In the genomic region with DNA sequence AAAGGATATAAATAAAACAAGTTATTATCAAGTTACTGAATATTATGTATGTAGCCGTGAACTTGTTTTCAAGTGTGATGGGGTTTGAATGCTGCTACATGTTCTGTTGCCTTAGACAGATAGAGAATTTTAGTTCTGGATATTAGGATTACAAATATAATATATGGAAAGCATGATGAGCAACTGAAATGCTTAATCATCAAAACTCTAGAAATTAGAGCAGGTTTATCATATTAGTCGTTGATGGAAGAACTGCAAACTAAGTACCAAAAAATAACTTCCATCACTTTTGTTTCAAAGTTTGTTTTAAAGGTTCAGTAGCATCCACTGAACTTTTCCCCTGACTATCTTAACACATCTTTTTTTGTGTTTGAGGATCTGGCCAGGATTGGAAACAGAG, we compare ENCODE assay signal across 25 cellular contexts. TPM values are rescaled to one million over a fixed set of nuclear protein-coding genes. Genes with fewer than 3 reads are reported as not detected.
"Had no signal": no experiment of that assay in that cellular context is flagged by ENCODE, and none has a peak within 500 bp of the region (broad histone marks: within the 10 kb centered on the region; RNA-seq: fewer than 3 reads in every experiment).

No MANE protein-coding gene starts in this region.

- H3K27ac Mint-ChIP-seq: activated naive CD4-positive, alpha-beta T cell treated with anti-CD3 and anti-CD28 coated beads, Interleukin-2, amount 50 U/mL, for 72 hours; activated T-cell treated with anti-CD3 and anti-CD28 coated beads, Interleukin-2, amount 50 U/mL, for 24 hours; activated T-helper 17 cell treated with anti-CD3 and anti-CD28 coated beads, Interleukin-2, amount 50 U/mL, for 72 hours; natural killer cell; stimulated activated effector memory CD8-positive, alpha-beta T cell treated with anti-CD3 and anti-CD28 coated beads, Interleukin-12 subunit alpha, Interleukin-12 subunit beta, amount 100 ng/mL, for 72 hours had no signal

- H3K9me3 Mint-ChIP-seq: natural killer cell had no signal

- H3K36me3 ChIP-seq: brain microvascular endothelial cell, pancreas, stomach, suprapubic skin had no signal

- H3K4me3 Mint-ChIP-seq: activated T-cell treated with anti-CD3 and anti-CD28 coated beads, Interleukin-2, amount 50 U/mL, for 24 hours; activated T-helper 17 cell treated with anti-CD3 and anti-CD28 coated beads, Interleukin-2, amount 50 U/mL, for 72 hours; natural killer cell; stimulated activated effector memory CD8-positive, alpha-beta T cell treated with anti-CD3 and anti-CD28 coated beads, Interleukin-12 subunit alpha, Interleukin-12 subunit beta, amount 100 ng/mL, for 72 hours had no signal

- DNase-seq: activated CD4-positive, alpha-beta T cell treated with anti-CD3 and anti-CD28 coated beads, Interleukin-2, amount 50 U/mL, for 4 hours; activated CD8-positive, alpha-beta memory T cell treated with anti-CD3 and anti-CD28 coated beads for 24 hours; activated CD8-positive, alpha-beta memory T cell treated with anti-CD3 and anti-CD28 coated beads, Interleukin-2, amount 50 U/mL, for 4 hours; activated T-cell treated with anti-CD3 and anti-CD28 coated beads, Interleukin-2, amount 50 U/mL, for 24 hours; aorta; brain microvascular endothelial cell; caudate nucleus; effector CD8-positive, alpha-beta T cell; foreskin keratinocyte; kidney; natural killer cell; pancreas; psoas muscle; right cardiac atrium; stimulated activated CD4-positive, alpha-beta T cell treated with anti-CD3 and anti-CD28 coated beads, Interleukin-2, amount 100 ng/mL, for 24 hours; stomach; T-helper 9 cell; trophoblast cell had no signal

- H3K4me1 ChIP-seq: pancreas, psoas muscle, suprapubic skin had no signal

- H3K27ac ChIP-seq: brain microvascular endothelial cell, foreskin keratinocyte, pancreas, psoas muscle, suprapubic skin had no signal

- H3K27me3 ChIP-seq: brain microvascular endothelial cell, foreskin keratinocyte, pancreas, stomach, suprapubic skin had no signal

- H3K9me3 ChIP-seq: pancreas, psoas muscle had no signal

- ATAC-seq: activated naive CD4-positive, alpha-beta T cell treated with anti-CD3 and anti-CD28 coated beads, Interleukin-2, amount 50 U/mL, for 72 hours; activated T-helper 17 cell treated with anti-CD3 and anti-CD28 coated beads, Interleukin-2, amount 50 U/mL, for 72 hours; foreskin keratinocyte; left lobe of liver; natural killer cell; pancreas; psoas muscle; right cardiac atrium; stimulated activated effector memory CD8-positive, alpha-beta T cell treated with anti-CD3 and anti-CD28 coated beads, Interleukin-12 subunit alpha, Interleukin-12 subunit beta, amount 100 ng/mL, for 72 hours had no signal

- H3K36me3 Mint-ChIP-seq: activated naive CD4-positive, alpha-beta T cell treated with anti-CD3 and anti-CD28 coated beads, Interleukin-2, amount 50 U/mL, for 72 hours; natural killer cell; stimulated activated effector memory CD8-positive, alpha-beta T cell treated with anti-CD3 and anti-CD28 coated beads, Interleukin-12 subunit alpha, Interleukin-12 subunit beta, amount 100 ng/mL, for 72 hours had no signal

- H3K4me1 Mint-ChIP-seq: activated T-helper 17 cell treated with anti-CD3 and anti-CD28 coated beads, Interleukin-2, amount 50 U/mL, for 72 hours; natural killer cell; stimulated activated effector memory CD8-positive, alpha-beta T cell treated with anti-CD3 and anti-CD28 coated beads, Interleukin-12 subunit alpha, Interleukin-12 subunit beta, amount 100 ng/mL, for 72 hours had no signal

- H3K4me3 ChIP-seq: lung, pancreas, psoas muscle, stomach, suprapubic skin had no signal

- H3K27me3 Mint-ChIP-seq: activated T-helper 17 cell treated with anti-CD3 and anti-CD28 coated beads, Interleukin-2, amount 50 U/mL, for 72 hours had no signal

RNA-seq across cellular contexts. Expression of a gene that starts 49.1 kb away (rescaled TPM):
- total RNA-seq: activated naive CD4-positive, alpha-beta T cell treated with anti-CD3 and anti-CD28 coated beads, Interleukin-2, amount 50 U/mL, for 72 hours; activated T-helper 17 cell treated with anti-CD3 and anti-CD28 coated beads, Interleukin-2, amount 50 U/mL, for 72 hours; natural killer cell; T-helper 1 cell treated with Interleukin-12 subunit alpha and Interleukin-12 subunit beta and Interleukin-4 antibody, amounts not matched to agents 30 ng/mL and 1 ng/mL, for 36 hours had no signal
